ENCODE assay signal across 6 cellular contexts in genomic region chr16:67430504-67431076, GRCh38. TPM values are rescaled to one million over a fixed set of nuclear protein-coding genes. Genes with fewer than 3 reads are reported as not detected.
DNase-seq lines count a peak whose midpoint lies in the region; ATAC-seq and TF ChIP-seq lines count a peak whose summit lies in the region.

No MANE protein-coding gene starts in this region.

- peak overlapping the region; percentile 45 for H3K27ac Mint-ChIP-seq in activated T-cell treated with anti-CD3 and anti-CD28 coated beads, Interleukin-2, amount 50 U/mL, for 24 hours

- no peak overlapping the region for H3K27ac ChIP-seq in HUES6 (ENCODE audit: low read depth, low read length)
- peak overlapping the region; percentile 78 for H3K27ac ChIP-seq in vagina

- H3K27me3 ChIP-seq in HUES6 (ENCODE audit: control insufficient read depth, insufficient read depth, low read length) (peaks cover 32% of the 10 kb centered on the region), vagina (no peaks in the 10 kb centered on the region)

- H3K4me3 ChIP-seq in HUES6 (ENCODE audit: low read depth, low read length) (peak overlapping the region; percentile 64), vagina (peak overlapping the region; percentile 49 to 54)

- peaks cover 13% of the 10 kb centered on the region for H3K4me1 Mint-ChIP-seq in activated T-cell treated with anti-CD3 and anti-CD28 coated beads, Interleukin-2, amount 50 U/mL, for 24 hours (ENCODE audit: low read depth)

- peak; percentile 72 for DNase-seq in activated T-cell treated with anti-CD3 and anti-CD28 coated beads, Interleukin-2, amount 50 U/mL, for 24 hours
- DNase-seq in left lobe of liver (ENCODE audit: low spot score) (peak; percentile 88), vagina (ENCODE audit: extremely low spot score in 2 of 2) (no peak)

- peak; percentile 75 for ATAC-seq in left lobe of liver
- no peak for ATAC-seq in GM18867 (IDR thresholded peaks at IDR 0.05; ENCODE audit: unreplicated experiment)
- ATAC-seq in HG02885 (IDR thresholded peaks at IDR 0.05; ENCODE audit: poor library complexity, unreplicated experiment), result no peak

- H3K4me1 ChIP-seq in HUES6 (ENCODE audit: control insufficient read depth, insufficient read depth, low read length) (peaks cover 47% of the 10 kb centered on the region), vagina (peaks cover 67% of the 10 kb centered on the region)

- H3K36me3 Mint-ChIP-seq in activated T-cell treated with anti-CD3 and anti-CD28 coated beads, Interleukin-2, amount 50 U/mL, for 24 hours (ENCODE audit: low read depth), result no peaks in the 10 kb centered on the region

- H3K9me3 ChIP-seq in HUES6 (ENCODE audit: control insufficient read depth, insufficient read depth, low read depth, low read length), result no peaks in the 10 kb centered on the region
- no peaks in the 10 kb centered on the region for H3K9me3 ChIP-seq in vagina

- H3K36me3 ChIP-seq in HUES6 (ENCODE audit: control insufficient read depth, insufficient read depth, low read length), result peaks cover 2% of the 10 kb centered on the region; the same call in 1 of the 2 replicates
- no peaks in the 10 kb centered on the region for H3K36me3 ChIP-seq in vagina

- no peak for TF ChIP-seq CTCF in vagina (IDR thresholded peaks at IDR 0.05)

- no peaks in the 10 kb centered on the region for H3K9me3 Mint-ChIP-seq in activated T-cell treated with anti-CD3 and anti-CD28 coated beads, Interleukin-2, amount 50 U/mL, for 24 hours

- H3K9ac ChIP-seq in HUES6 (ENCODE audit: low read length), result peak overlapping the region; percentile 28

- peaks cover 45% of the 10 kb centered on the region for H3K27me3 Mint-ChIP-seq in activated T-cell treated with anti-CD3 and anti-CD28 coated beads, Interleukin-2, amount 50 U/mL, for 24 hours

- peak overlapping the region; percentile 79 for H3K4me3 Mint-ChIP-seq in activated T-cell treated with anti-CD3 and anti-CD28 coated beads, Interleukin-2, amount 50 U/mL, for 24 hours

- TF ChIP-seq POLR2A in vagina (IDR thresholded peaks at IDR 0.05), result no peak

- intact Hi-C loops in vagina (cut with DNase I), result loop anchor here (2.0 kb wide), 1 partner anchor 34 kb away; no protein-coding TSS in a partner anchor

RNA-seq across cellular contexts. Expression of gene HSD11B2, which starts 0.3 kb away (rescaled TPM):
- 3.1 TPM for total RNA-seq in left lobe of liver
- 30.2 TPM for total RNA-seq in vagina

RNA-seq across cellular contexts. Expression of gene ZDHHC1, which starts 14.3 kb away (rescaled TPM):
- total RNA-seq in left lobe of liver, result 1.6 TPM
- total RNA-seq in vagina, result 22.3 TPM

RNA-seq across cellular contexts. Expression of gene TPPP3, which starts 37.3 kb away (rescaled TPM):
- 0.40 TPM for total RNA-seq in left lobe of liver
- total RNA-seq in vagina, result 28.2 TPM

RNA-seq across cellular contexts. Expression of gene ATP6V0D1, which starts 50.4 kb away (rescaled TPM):
- total RNA-seq in left lobe of liver (48.2 TPM), vagina (110 TPM)

RNA-seq across cellular contexts. Expression of gene AGRP, which starts 52.8 kb away (rescaled TPM):
- total RNA-seq in left lobe of liver, result not detected
- not detected for total RNA-seq in vagina

Comparison
In these comparisons a context has a peak if more than half of its experiments do, and no peak if none do; other contexts are left out.
1. DNase-seq: peak in activated T-cell treated with anti-CD3 and anti-CD28 coated beads, Interleukin-2, amount 50 U/mL, for 24 hours (single experiment) and left lobe of liver (single experiment); none in vagina (0 of 2).
2. RNA of gene TPPP3, which starts 37.3 kb away (total RNA-seq): 28.2 TPM in vagina (single experiment); 0.40 TPM in left lobe of liver (single experiment); every median in the first group is over 10 times any median in the second.